ENCODE assay signal across 26 cellular contexts in the genomic region with DNA sequence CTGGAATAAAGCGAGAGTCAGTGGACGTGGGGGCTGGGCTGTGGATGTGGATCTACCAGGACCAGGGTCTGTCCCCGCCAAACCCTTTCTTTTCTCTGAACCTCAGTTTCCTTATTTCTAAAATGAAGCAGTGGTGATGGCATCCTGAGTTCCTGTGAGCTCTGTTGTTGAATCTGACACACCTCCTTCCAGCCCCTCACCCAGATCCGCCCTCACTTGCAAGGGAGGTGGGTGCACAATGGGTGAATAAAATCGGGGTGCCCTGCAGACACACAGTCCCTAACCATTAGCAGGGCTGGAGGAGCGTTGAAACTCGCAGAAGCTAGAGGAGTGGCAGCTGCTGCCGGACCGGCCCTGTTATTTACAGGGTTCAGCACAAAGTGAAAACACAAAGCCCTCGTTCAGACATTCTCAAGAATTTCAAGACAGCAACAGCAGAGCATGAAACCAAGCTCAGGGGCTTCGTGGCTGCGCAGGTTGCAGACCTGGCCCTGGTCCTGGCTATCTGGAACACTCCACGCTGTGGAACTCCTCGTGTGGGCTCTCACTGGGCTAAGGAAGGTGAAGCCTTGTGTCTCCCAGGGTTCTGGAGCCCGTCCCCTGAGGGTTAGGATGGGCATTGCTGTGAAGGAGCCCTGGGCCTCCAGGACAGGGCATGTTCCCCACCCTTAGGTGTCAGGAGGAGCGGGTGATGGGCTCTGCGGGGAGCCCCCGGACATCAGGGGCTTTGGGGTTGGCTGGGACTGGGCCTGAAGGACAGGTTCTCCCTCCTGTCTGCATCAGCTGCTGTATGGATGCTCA. TPM values are rescaled to one million over a fixed set of nuclear protein-coding genes. Genes with fewer than 3 reads are reported as not detected.
A peak's percentile ranks its signal among the peaks of the same experiment; 100 is the strongest.
DNase-seq lines count a peak whose midpoint lies in the region; ATAC-seq and TF ChIP-seq lines count a peak whose summit lies in the region.
"Had no signal": no experiment of that assay in that cellular context is flagged by ENCODE, and none has a peak within 500 bp of the region (broad histone marks: within the 10 kb centered on the region; RNA-seq: fewer than 3 reads in every experiment).

No MANE protein-coding gene starts in this region.

- TF ChIP-seq CTCF in left ventricle myocardium inferior (IDR thresholded peaks at IDR 0.05; ENCODE audit: borderline replicate concordance) (no peak), WERI-Rb-1 (IDR thresholded peaks at IDR 0.05; ENCODE audit: low read depth, low read length) (no peak)

- no peaks in the 10 kb centered on the region for H3K9me3 ChIP-seq in left ventricle myocardium inferior (replicated peaks)
- no peaks in the 10 kb centered on the region for H3K9me3 ChIP-seq in WERI-Rb-1 (ENCODE audit: severe bottlenecking)
- H3K9me3 ChIP-seq in Karpas-422 (ENCODE audit: low read length), result no peaks in the 10 kb centered on the region
- H3K9me3 ChIP-seq in trophoblast cell (ENCODE audit: insufficient read depth, low read depth, low read length), result peaks cover 4% of the 10 kb centered on the region
- H3K9me3 ChIP-seq: pancreas, upper lobe of left lung had no signal

- H3K79me2 ChIP-seq in Karpas-422 (ENCODE audit: low read length) (no peaks in the 10 kb centered on the region), trophoblast cell (ENCODE audit: control insufficient read depth, insufficient read depth, low read length, poor library complexity) (no peaks in the 10 kb centered on the region)

- H3K27ac ChIP-seq in left ventricle myocardium inferior (replicated peaks), result no peak overlapping the region
- H3K27ac ChIP-seq in WERI-Rb-1, result peak overlapping the region; percentile 27
- no peak overlapping the region for H3K27ac ChIP-seq in Karpas-422 (ENCODE audit: low read length)
- no peak overlapping the region for H3K27ac ChIP-seq in trophoblast cell (ENCODE audit: low read depth, low read length)
- H3K27ac ChIP-seq: C4-2B, KMS-11, pancreas, upper lobe of left lung had no signal

- H3K18ac ChIP-seq in trophoblast cell (ENCODE audit: low read length), result no peak overlapping the region

- H2BK12ac ChIP-seq in trophoblast cell (ENCODE audit: low read length), result no peak overlapping the region

- peaks cover 55% of the 10 kb centered on the region for H3K27me3 ChIP-seq in left ventricle myocardium inferior (ENCODE audit: low read depth)
- H3K27me3 ChIP-seq in WERI-Rb-1 (ENCODE audit: insufficient read depth, low read depth, severe bottlenecking), result no peaks in the 10 kb centered on the region
- H3K27me3 ChIP-seq in Karpas-422 (ENCODE audit: low read length), result no peaks in the 10 kb centered on the region
- no peaks in the 10 kb centered on the region for H3K27me3 ChIP-seq in trophoblast cell (ENCODE audit: insufficient read depth, low read length)
- H3K27me3 ChIP-seq: dorsolateral prefrontal cortex, pancreas, upper lobe of left lung had no signal

- no peaks in the 10 kb centered on the region for H3K9me2 ChIP-seq in Karpas-422 (replicated peaks; ENCODE audit: insufficient read depth, low read length)

- H4K20me1 ChIP-seq in Karpas-422 (ENCODE audit: insufficient read depth, low read depth, low read length), result no peaks in the 10 kb centered on the region

- H4K12ac ChIP-seq in trophoblast cell (ENCODE audit: low read depth, low read length), result no peak overlapping the region

- ATAC-seq in Right ventricle myocardium inferior (no peak), left lobe of liver (no peak)
- ATAC-seq: activated CD4-positive, alpha-beta T cell treated with anti-CD3 and anti-CD28 coated beads for 36 hours; GM12878; left ventricle myocardium superior; pancreas had no signal

- H3K36me3 ChIP-seq in left ventricle myocardium inferior, result no peaks in the 10 kb centered on the region
- no peaks in the 10 kb centered on the region; the same call in none of the 2 replicates for H3K36me3 ChIP-seq in WERI-Rb-1
- H3K36me3 ChIP-seq in Karpas-422 (ENCODE audit: insufficient read depth, low read length), result no peaks in the 10 kb centered on the region
- H3K36me3 ChIP-seq in trophoblast cell (ENCODE audit: control insufficient read depth in 1 of 2, insufficient read depth in 2 of 2, low read length in 2 of 2), result no peaks in the 10 kb centered on the region
- H3K36me3 ChIP-seq: pancreas, upper lobe of left lung had no signal

- H2BK5ac ChIP-seq in trophoblast cell (ENCODE audit: low read depth, low read length, poor library complexity), result no peak overlapping the region

- no peaks in the 10 kb centered on the region for H3K79me1 ChIP-seq in trophoblast cell (ENCODE audit: low read length)

- H4K8ac ChIP-seq in trophoblast cell (ENCODE audit: low read depth, low read length), result no peak overlapping the region

- H3K23ac ChIP-seq in trophoblast cell (ENCODE audit: low read length), result no peak overlapping the region

- H2AFZ ChIP-seq in Karpas-422 (ENCODE audit: low read length) (no peak overlapping the region), trophoblast cell (ENCODE audit: insufficient read depth, low read length, poor library complexity) (no peak overlapping the region)

- no peak overlapping the region for H2AK5ac ChIP-seq in trophoblast cell (ENCODE audit: low read length)

- no peak overlapping the region for H2BK120ac ChIP-seq in trophoblast cell (ENCODE audit: insufficient read depth, low read length, poor library complexity)

- WGBS in trophoblast cell (ENCODE audit: extremely low coverage, insufficient coverage, insufficient read length), result no CpG with 5 or more reads among the region's 18 CpGs

- H3K4me1 ChIP-seq in left ventricle myocardium inferior (no peaks in the 10 kb centered on the region), Karpas-422 (ENCODE audit: low read length) (no peaks in the 10 kb centered on the region), trophoblast cell (ENCODE audit: control insufficient read depth in 1 of 2, insufficient read depth in 2 of 2, low read length in 2 of 2) (no peaks in the 10 kb centered on the region)
- H3K4me1 ChIP-seq: pancreas, upper lobe of left lung had no signal

- no peak overlapping the region for H3K4ac ChIP-seq in trophoblast cell (ENCODE audit: low read depth, low read length)

- no peak overlapping the region for H3K14ac ChIP-seq in trophoblast cell (ENCODE audit: low read length)

- intact Hi-C loops in Right ventricle myocardium inferior (cut with DNase I), result no loop called here
- intact Hi-C loops in left ventricle myocardium inferior (cut with micrococcal nuclease), result no loop called here

- H3K4me3 ChIP-seq in left ventricle myocardium inferior (no peak overlapping the region), WERI-Rb-1 (ENCODE audit: low read depth, low read length) (no peak overlapping the region), Karpas-422 (ENCODE audit: low read length) (no peak overlapping the region), trophoblast cell (ENCODE audit: low read depth, low read length) (no peak overlapping the region)
- H3K4me3 ChIP-seq: dorsolateral prefrontal cortex, GM12878, pancreas, upper lobe of left lung had no signal

- no peak overlapping the region for H4K91ac ChIP-seq in trophoblast cell (ENCODE audit: low read depth, low read length)

- DNase-seq in Right ventricle myocardium inferior (ENCODE audit: missing footprints) (peak; percentile 41), left ventricle myocardium inferior (no peak), WERI-Rb-1 (peak; percentile 4), left lobe of liver (ENCODE audit: low spot score) (peak; percentile 27), ureter (ENCODE audit: low spot score) (peak; percentile 29), Karpas-422 (no peak), trophoblast cell (no peak), SIG-M5 (lab: John Stamatoyannopoulos, UW) (no peak)
- DNase-seq: activated CD4-positive, alpha-beta T cell treated with anti-CD3 and anti-CD28 coated beads for 36 hours; activated naive CD8-positive, alpha-beta T cell treated with anti-CD3 and anti-CD28 coated beads, Interleukin-2, amount 10 ng/mL, durations not matched to agents 7 days and 5 days; hippocampal formation; left ventricle myocardium superior; NCI-H1436; NCI-H446 treated with DMSO at 0.1 percent for 48 hours; NCI-H82; RPMI8226; stimulated activated CD4-positive, alpha-beta T cell treated with anti-CD3 and anti-CD28 coated beads, Interleukin-2, amount 100 ng/mL, for 48 hours; T-helper 2 cell had no signal

- H3K9ac ChIP-seq in Karpas-422 (ENCODE audit: low read length) (no peak overlapping the region), trophoblast cell (ENCODE audit: low read length) (no peak overlapping the region)
- H3K9ac ChIP-seq: KMS-11 had no signal

- H3K4me2 ChIP-seq in Karpas-422 (ENCODE audit: low read depth, low read length, poor library complexity, severe bottlenecking), result no peak overlapping the region
- H3K4me2 ChIP-seq in trophoblast cell (ENCODE audit: low read length), result no peak overlapping the region
- H3K4me2 ChIP-seq: KMS-11 had no signal

RNA-seq across cellular contexts. Expression of gene PSAPL1, which starts 42.9 kb away (rescaled TPM):
- total RNA-seq in Right ventricle myocardium inferior (not detected), left ventricle myocardium inferior (not detected), left lobe of liver (not detected), ureter (not detected)
- total RNA-seq in Karpas-422 (2014; rRNA removed; shearing (Covaris generic); ENCODE audit: low replicate concordance), result not detected in 2 replicates
- polyA plus RNA-seq in trophoblast cell (2013), result not detected in 2 replicates
- total RNA-seq: activated CD4-positive, alpha-beta T cell treated with anti-CD3 and anti-CD28 coated beads for 36 hours; activated naive CD8-positive, alpha-beta T cell treated with anti-CD3 and anti-CD28 coated beads, Interleukin-2, amount 10 ng/mL, durations not matched to agents 7 days and 5 days; dorsolateral prefrontal cortex; GM12878; left ventricle myocardium superior; right cardiac atrium had no signal
- polyA plus RNA-seq: AG04450, GM12878, pancreas, right cardiac atrium had no signal

Comparison
In these comparisons a context has a peak if more than half of its experiments do, and no peak if none do; other contexts are left out.
1. DNase-seq: peak in Right ventricle myocardium inferior (single experiment), WERI-Rb-1 (single experiment), left lobe of liver (single experiment) and ureter (single experiment); none in left ventricle myocardium inferior (single experiment), Karpas-422 (single experiment), trophoblast cell (0 of 2) and SIG-M5 (single experiment).